Comparison of ENCODE assay signal across 14 cellular contexts in the genomic region with DNA sequence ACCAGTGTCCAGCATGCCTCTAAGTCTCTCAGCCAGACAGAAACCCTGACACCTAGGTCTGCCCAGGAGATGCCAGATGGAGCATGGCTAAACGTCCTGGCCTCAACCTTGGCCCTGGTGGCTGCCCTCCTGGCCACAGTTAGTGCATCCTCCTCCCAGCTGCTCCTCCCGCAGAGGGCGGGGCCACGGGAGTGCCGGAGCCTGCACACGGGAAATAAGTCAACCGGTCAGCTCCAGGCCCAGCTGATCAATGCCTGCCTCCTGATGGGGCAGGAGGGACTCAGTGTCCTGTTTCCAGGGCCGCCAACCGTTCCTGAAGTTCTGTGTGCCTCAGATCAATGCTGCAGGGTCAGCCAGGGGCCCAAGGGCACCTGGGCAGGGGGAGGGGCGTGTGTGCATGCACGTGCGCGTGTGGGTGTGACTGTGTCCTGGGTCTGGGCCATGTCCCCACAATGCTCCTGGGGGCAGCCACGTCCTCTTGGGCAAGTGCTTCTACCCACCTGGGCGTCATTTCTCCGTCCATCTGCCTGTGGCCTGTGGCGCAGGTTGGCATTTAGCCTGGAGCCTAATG. TPM values are rescaled to one million over a fixed set of nuclear protein-coding genes. Genes with fewer than 3 reads are reported as not detected.
"Had no signal": no experiment of that assay in that cellular context is flagged by ENCODE, and none has a peak within 500 bp of the region (broad histone marks: within the 10 kb centered on the region; RNA-seq: fewer than 3 reads in every experiment).

No MANE protein-coding gene starts in this region.

- H3K4me3 ChIP-seq: adrenal gland, prostate gland, upper lobe of left lung had no signal

- H3K4me1 ChIP-seq: adrenal gland, prostate gland had no signal

- H3K27ac ChIP-seq: adrenal gland, prostate gland, upper lobe of left lung had no signal

- H3K9me3 ChIP-seq: adrenal gland, prostate gland, upper lobe of left lung had no signal

- H3K27ac Mint-ChIP-seq: activated naive CD4-positive, alpha-beta T cell treated with anti-CD3 and anti-CD28 coated beads, Interleukin-2, amount 10 ng/mL, durations not matched to agents 7 days and 5 days; activated T-helper 17 cell treated with anti-CD3 and anti-CD28 coated beads, Interleukin-2, amount 50 U/mL, for 72 hours; stimulated activated naive CD8-positive, alpha-beta T cell treated with anti-CD3 and anti-CD28 coated beads, Interleukin-15, Interleukin-2, amounts not matched to agents 100 ng/mL and 50 ng/mL, for 24 hours had no signal

- FAIRE-seq: islet of Langerhans had no signal

- DNase-seq: activated CD4-positive, alpha-beta T cell treated with anti-CD3 and anti-CD28 coated beads, Interleukin-2, amount 50 U/mL, for 1 hour; activated naive CD4-positive, alpha-beta T cell treated with anti-CD3 and anti-CD28 coated beads, Interleukin-2, amount 10 ng/mL, durations not matched to agents 7 days and 5 days; activated T-cell treated with anti-CD3 and anti-CD28 coated beads for 4 hours; adrenal gland; glutamatergic neuron; stimulated activated CD4-positive, alpha-beta T cell treated with anti-CD3 and anti-CD28 coated beads, Interleukin-4, amount 100 ng/mL, for 1 hour; stimulated activated CD8-positive, alpha-beta memory T cell treated with anti-CD3 and anti-CD28 coated beads, Interleukin-4, amount 100 ng/mL, for 48 hours; T-helper 1 cell; upper lobe of left lung had no signal

- H3K4me1 Mint-ChIP-seq: activated T-helper 17 cell treated with anti-CD3 and anti-CD28 coated beads, Interleukin-2, amount 50 U/mL, for 72 hours had no signal

- H3K36me3 ChIP-seq: adrenal gland, prostate gland, upper lobe of left lung had no signal

- H3K4me3 Mint-ChIP-seq: activated naive CD4-positive, alpha-beta T cell treated with anti-CD3 and anti-CD28 coated beads, Interleukin-2, amount 10 ng/mL, durations not matched to agents 7 days and 5 days; activated T-helper 17 cell treated with anti-CD3 and anti-CD28 coated beads, Interleukin-2, amount 50 U/mL, for 72 hours; stimulated activated naive CD8-positive, alpha-beta T cell treated with anti-CD3 and anti-CD28 coated beads, Interleukin-15, Interleukin-2, amounts not matched to agents 100 ng/mL and 50 ng/mL, for 24 hours had no signal

- H3K36me3 Mint-ChIP-seq: activated naive CD4-positive, alpha-beta T cell treated with anti-CD3 and anti-CD28 coated beads, Interleukin-2, amount 10 ng/mL, durations not matched to agents 7 days and 5 days had no signal

- H3K9me3 Mint-ChIP-seq: activated naive CD4-positive, alpha-beta T cell treated with anti-CD3 and anti-CD28 coated beads, Interleukin-2, amount 10 ng/mL, durations not matched to agents 7 days and 5 days; activated T-helper 17 cell treated with anti-CD3 and anti-CD28 coated beads, Interleukin-2, amount 50 U/mL, for 72 hours; stimulated activated naive CD8-positive, alpha-beta T cell treated with anti-CD3 and anti-CD28 coated beads, Interleukin-15, Interleukin-2, amounts not matched to agents 100 ng/mL and 50 ng/mL, for 24 hours had no signal

- ATAC-seq: activated T-helper 17 cell treated with anti-CD3 and anti-CD28 coated beads, Interleukin-2, amount 50 U/mL, for 72 hours had no signal

RNA-seq across cellular contexts. Expression of gene KCNJ12, which starts 4.6 kb away (rescaled TPM):
- total RNA-seq: activated CD8-positive, alpha-beta memory T cell treated with anti-CD3 and anti-CD28 coated beads for 36 hours had no signal
